ENCODE assay signal across 12 cellular contexts in genomic region chr17:63276376-63276775, GRCh38.
"Had no signal": no experiment of that assay in that cellular context is flagged by ENCODE, and none has a peak within 500 bp of the region (broad histone marks: within the 10 kb centered on the region; RNA-seq: fewer than 3 reads in every experiment).

No MANE protein-coding gene starts in this region.

- DNase-seq: activated CD4-positive, alpha-beta T cell treated with anti-CD3 and anti-CD28 coated beads, Interleukin-2, amount 50 U/mL, for 4 hours; activated CD4-positive, CD25-positive, alpha-beta regulatory T cell treated with anti-CD3 and anti-CD28 coated beads, Interleukin-2, amount 50 U/mL, for 72 hours; activated T-cell treated with anti-CD3 and anti-CD28 coated beads, Interleukin-2, amount 50 U/mL, for 1 hour; heart right ventricle; islet precursor cell; naive B cell; right cardiac atrium; stimulated activated CD4-positive, alpha-beta T cell treated with anti-CD3 and anti-CD28 coated beads, Interleukin-2, amount 100 ng/mL, for 24 hours; stimulated activated naive CD4-positive, alpha-beta T cell; trophoblast cell had no signal

- H3K27me3 ChIP-seq: esophagus muscularis mucosa, heart right ventricle, neutrophil had no signal

- H3K27ac ChIP-seq: esophagus muscularis mucosa, neutrophil had no signal

- H3K4me3 ChIP-seq: esophagus muscularis mucosa, heart right ventricle had no signal

- ATAC-seq: heart right ventricle, right cardiac atrium had no signal

- H3K36me3 ChIP-seq: esophagus muscularis mucosa, heart right ventricle, neutrophil had no signal

- H3K9me3 ChIP-seq: esophagus muscularis mucosa, neutrophil had no signal
